ENCODE assay signal across 29 cellular contexts in the genomic region with DNA sequence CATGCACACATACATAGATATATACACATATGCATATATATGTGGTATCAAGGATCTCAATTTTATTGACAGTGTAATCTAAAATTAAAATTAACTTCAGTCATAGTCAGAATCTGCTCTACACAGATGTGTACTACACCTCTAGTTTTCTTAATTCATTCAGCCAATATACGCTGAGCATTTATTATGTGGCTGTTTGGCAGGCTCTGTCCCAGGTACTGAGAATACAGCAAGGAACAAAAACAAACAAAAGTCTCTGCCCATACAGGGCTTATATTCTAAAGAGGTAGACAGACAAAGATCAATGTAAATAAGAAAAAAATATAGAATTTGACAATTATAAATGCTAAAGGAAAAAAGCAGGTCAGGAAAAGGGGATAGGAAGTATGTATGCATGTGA. TPM values are rescaled to one million over a fixed set of nuclear protein-coding genes. Genes with fewer than 3 reads are reported as not detected.
"Had no signal": no experiment of that assay in that cellular context is flagged by ENCODE, and none has a peak within 500 bp of the region (broad histone marks: within the 10 kb centered on the region; RNA-seq: fewer than 3 reads in every experiment).

No MANE protein-coding gene starts in this region.

- H3K9me3 ChIP-seq: colonic mucosa, esophagus squamous epithelium, gastrocnemius medialis, left lung, lower lobe of right lung, mucosa of descending colon had no signal

- H2AFZ ChIP-seq: hepatocyte had no signal

- H3K4me1 ChIP-seq: colonic mucosa, esophagus squamous epithelium, gastrocnemius medialis, left lung, lower lobe of right lung had no signal

- ATAC-seq: effector memory CD8-positive, alpha-beta T cell; esophagus mucosa; gastrocnemius medialis; left colon; left lung; left ventricle myocardium superior; lower lobe of right lung; mucosa of descending colon; naive thymus-derived CD8-positive, alpha-beta T cell had no signal

- FAIRE-seq: endometrium, kidney had no signal

- H3K27me3 ChIP-seq: colonic mucosa, esophagus squamous epithelium, gastrocnemius medialis, hepatocyte, left lung had no signal

- H3K4me3 ChIP-seq: colonic mucosa, esophagus squamous epithelium, gastrocnemius medialis, hepatocyte, left lung, lower lobe of right lung, mucosa of descending colon had no signal

- H3K79me2 ChIP-seq: hepatocyte had no signal

- H3K36me3 ChIP-seq: colonic mucosa, esophagus squamous epithelium, gastrocnemius medialis, left lung, lower lobe of right lung had no signal

- H3K4me2 ChIP-seq: hepatocyte had no signal

- H3K27ac ChIP-seq: colonic mucosa, epithelial cell of prostate, esophagus squamous epithelium, gastrocnemius medialis, hepatocyte, left lung, lower lobe of right lung had no signal

- DNase-seq: colonic mucosa; cortex of kidney; effector CD8-positive, alpha-beta T cell; effector memory CD8-positive, alpha-beta T cell; endodermal cell; erythroblast; esophagus squamous epithelium; foreskin fibroblast; foreskin melanocyte; gastrocnemius medialis; glutamatergic neuron; head of caudate nucleus; hypothalamus; immature natural killer cell; islet precursor cell; kidney; kidney glomerular epithelial cell; left colon; left lung; left ventricle myocardium superior; lower lobe of right lung; mesenchymal stem cell; mucosa of descending colon; naive B cell; naive thymus-derived CD8-positive, alpha-beta T cell had no signal

RNA-seq across cellular contexts. Expression of gene RGS17, which starts 7.8 kb away (rescaled TPM):
- total RNA-seq: naive thymus-derived CD8-positive, alpha-beta T cell had no signal
